8 cellular contexts compared by ENCODE assay signal in the genomic region with DNA sequence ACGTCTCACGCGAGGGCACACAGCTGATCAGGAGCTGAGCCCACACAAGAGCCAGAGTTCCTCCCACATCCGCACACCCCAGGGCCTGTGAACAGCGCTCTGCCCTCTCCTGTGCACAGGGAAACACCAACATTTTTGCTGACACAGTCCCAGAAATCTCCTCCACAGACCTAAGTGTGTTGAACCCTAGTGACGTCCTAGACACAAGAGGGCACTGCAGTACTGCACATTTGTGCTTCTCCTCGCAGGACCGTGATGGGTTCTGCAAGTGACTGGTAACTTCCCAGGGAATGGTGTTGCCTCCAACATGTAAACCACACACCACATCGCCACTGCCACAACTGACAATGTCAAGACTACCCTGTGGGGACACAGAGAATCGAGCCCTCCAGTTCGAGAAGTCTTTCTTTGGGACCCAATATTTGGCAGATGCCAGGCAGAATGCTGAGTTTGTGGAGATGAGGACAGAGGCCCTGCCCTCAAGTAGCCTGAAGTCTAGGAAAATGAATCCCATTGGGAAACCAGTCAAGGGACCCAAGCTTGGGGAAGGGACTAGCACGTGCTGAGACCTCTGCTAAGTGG.
DNase-seq lines count a peak whose midpoint lies in the region; ATAC-seq and TF ChIP-seq lines count a peak whose summit lies in the region.

No MANE protein-coding gene starts in this region.

- H3K27ac ChIP-seq in CD4-positive, alpha-beta T cell (ENCODE audit: low read depth, low read length): no peak overlapping the region

- H3K4me1 Mint-ChIP-seq in CD4-positive, alpha-beta T cell (ENCODE audit: low read depth): no peaks in the 10 kb centered on the region
- H3K4me1 Mint-ChIP-seq in activated naive CD8-positive, alpha-beta T cell treated with anti-CD3 and anti-CD28 coated beads, Interleukin-2, amount 50 U/mL, for 24 hours: no peaks in the 10 kb centered on the region

- no peaks in the 10 kb centered on the region for H3K36me3 Mint-ChIP-seq in CD4-positive, alpha-beta T cell (ENCODE audit: low read depth)
- H3K36me3 Mint-ChIP-seq in activated naive CD8-positive, alpha-beta T cell treated with anti-CD3 and anti-CD28 coated beads, Interleukin-2, amount 50 U/mL, for 24 hours (ENCODE audit: low read depth): no peaks in the 10 kb centered on the region

- no peaks in the 10 kb centered on the region for H3K27me3 ChIP-seq in CD4-positive, alpha-beta T cell (ENCODE audit: control insufficient read depth, insufficient read depth, low read length)

- DNase-seq in GM12865 (ENCODE audit: low read depth): peak; percentile 41
- DNase-seq in RPMI8226: peak; percentile 75
- peak; percentile 57 for DNase-seq in midbrain (lab: John Stamatoyannopoulos, UW)
- DNase-seq in central memory CD4-positive, alpha-beta T cell: no peak
- DNase-seq in CD4-positive, alpha-beta T cell: no peak
- DNase-seq in activated naive CD8-positive, alpha-beta T cell treated with anti-CD3 and anti-CD28 coated beads, Interleukin-2, amount 50 U/mL, for 24 hours: no peak
- no peak for DNase-seq in activated CD4-positive, CD25-positive, alpha-beta regulatory T cell treated with anti-CD3 and anti-CD28 coated beads, Interleukin-2, amount 50 U/mL, for 72 hours

- H3K9me3 ChIP-seq in CD4-positive, alpha-beta T cell (ENCODE audit: control insufficient read depth, low read length): no peaks in the 10 kb centered on the region

- H3K4me3 Mint-ChIP-seq in CD4-positive, alpha-beta T cell: no peak overlapping the region
- no peak overlapping the region for H3K4me3 Mint-ChIP-seq in activated naive CD8-positive, alpha-beta T cell treated with anti-CD3 and anti-CD28 coated beads, Interleukin-2, amount 50 U/mL, for 24 hours

- no peak overlapping the region for H3K27ac Mint-ChIP-seq in CD4-positive, alpha-beta T cell
- no peak overlapping the region for H3K27ac Mint-ChIP-seq in activated naive CD8-positive, alpha-beta T cell treated with anti-CD3 and anti-CD28 coated beads, Interleukin-2, amount 50 U/mL, for 24 hours

- CTCF ChIA-PET in CD4-positive, alpha-beta T cell (lab: Charles Lee): no interaction called here

- TF ChIP-seq CTCF in GM12865 (IDR thresholded peaks at IDR 0.05; ENCODE audit: insufficient read depth, low read depth, low read length, missing control alignments): peak; percentile 32
- no peak for TF ChIP-seq CTCF in CD4-positive, alpha-beta T cell (IDR thresholded peaks at IDR 0.05)

- POLR2A ChIA-PET in CD4-positive, alpha-beta T cell (lab: Charles Lee): no interaction called here

- no peaks in the 10 kb centered on the region for H3K9me3 Mint-ChIP-seq in CD4-positive, alpha-beta T cell
- H3K9me3 Mint-ChIP-seq in activated naive CD8-positive, alpha-beta T cell treated with anti-CD3 and anti-CD28 coated beads, Interleukin-2, amount 50 U/mL, for 24 hours: no peaks in the 10 kb centered on the region

- intact Hi-C loops in CD4-positive, alpha-beta T cell (cut with DNase I, micrococcal nuclease): no loop called here

- peaks cover 14% of the 10 kb centered on the region for H3K27me3 Mint-ChIP-seq in CD4-positive, alpha-beta T cell
- H3K27me3 Mint-ChIP-seq in activated naive CD8-positive, alpha-beta T cell treated with anti-CD3 and anti-CD28 coated beads, Interleukin-2, amount 50 U/mL, for 24 hours: peaks cover 1% of the 10 kb centered on the region

- ATAC-seq in HG03565 (IDR thresholded peaks at IDR 0.05; ENCODE audit: unreplicated experiment): peak; percentile 70
- no peak for ATAC-seq in CD4-positive, alpha-beta T cell (ENCODE audit: poor library complexity)
- no peak for ATAC-seq in activated naive CD8-positive, alpha-beta T cell treated with anti-CD3 and anti-CD28 coated beads, Interleukin-2, amount 50 U/mL, for 24 hours

- no peak overlapping the region for H3K4me3 ChIP-seq in GM12865 (ENCODE audit: low read depth, low read length)

Comparison
In these comparisons a context has a peak if more than half of its experiments do, and no peak if none do; other contexts are left out.
1. DNase-seq: peak in GM12865 (single experiment), RPMI8226 (single experiment) and midbrain (single experiment); none in central memory CD4-positive, alpha-beta T cell (single experiment), CD4-positive, alpha-beta T cell (0 of 10), activated naive CD8-positive, alpha-beta T cell treated with anti-CD3 and anti-CD28 coated beads, Interleukin-2, amount 50 U/mL, for 24 hours (single experiment) and activated CD4-positive, CD25-positive, alpha-beta regulatory T cell treated with anti-CD3 and anti-CD28 coated beads, Interleukin-2, amount 50 U/mL, for 72 hours (single experiment).